21 cellular contexts compared by ENCODE assay signal in the genomic region with DNA sequence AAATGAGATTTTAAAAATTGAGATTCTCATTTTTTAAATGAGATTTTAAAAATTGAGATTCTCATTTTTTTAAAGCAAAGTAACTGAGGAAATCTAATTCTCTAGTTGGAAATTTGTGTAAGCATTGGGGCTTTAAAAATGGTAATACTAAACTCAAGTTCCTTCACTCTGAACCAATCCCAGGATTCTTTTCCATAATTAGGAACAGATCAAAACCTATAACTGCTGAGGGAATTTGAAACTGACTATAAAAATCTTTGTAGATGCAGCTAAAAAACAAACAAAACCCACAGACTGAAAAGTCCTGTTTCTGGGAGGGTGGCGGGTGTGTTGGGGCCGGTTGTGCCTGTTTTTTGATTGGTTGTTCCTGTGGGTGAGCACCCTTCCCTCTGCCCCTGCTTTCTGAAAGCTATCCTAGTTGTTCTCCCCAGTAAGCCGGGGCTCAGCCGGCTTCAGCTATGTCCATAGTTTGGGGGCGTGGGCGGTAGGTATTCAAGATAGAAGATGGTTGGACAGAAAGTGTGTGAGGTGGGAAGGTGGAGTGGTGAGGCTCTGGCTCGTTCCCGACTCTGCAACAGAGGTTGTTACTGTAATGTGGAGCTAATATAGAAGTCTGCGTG. TPM values are rescaled to one million over a fixed set of nuclear protein-coding genes. Genes with fewer than 3 reads are reported as not detected.
DNase-seq lines count a peak whose midpoint lies in the region; ATAC-seq and TF ChIP-seq lines count a peak whose summit lies in the region.
"Had no signal": no experiment of that assay in that cellular context is flagged by ENCODE, and none has a peak within 500 bp of the region (broad histone marks: within the 10 kb centered on the region; RNA-seq: fewer than 3 reads in every experiment).

No MANE protein-coding gene starts in this region.

- H3K4me3 ChIP-seq in AG09309 (ENCODE audit: control insufficient read depth, low read depth, low read length): peak overlapping the region; percentile 27
- H3K4me3 ChIP-seq in endodermal cell (ENCODE audit: low read length): no peak overlapping the region
- H3K4me3 ChIP-seq in lower lobe of right lung: peak overlapping the region; percentile 6
- H3K4me3 ChIP-seq in CD4-positive, alpha-beta memory T cell (ENCODE audit: low read length in 2 of 2): no peak overlapping the region
- H3K4me3 ChIP-seq: heart left ventricle had no signal

- no peaks in the 10 kb centered on the region for H3K36me3 ChIP-seq in endodermal cell (ENCODE audit: control insufficient read depth, insufficient read depth, low read length)
- H3K36me3 ChIP-seq in lower lobe of right lung: no peaks in the 10 kb centered on the region
- H3K36me3 ChIP-seq in CD4-positive, alpha-beta memory T cell (ENCODE audit: insufficient read depth, low read length): no peaks in the 10 kb centered on the region

- H3K27ac Mint-ChIP-seq in HFFc6: peak overlapping the region; percentile 77
- H3K27ac Mint-ChIP-seq in endodermal cell: peak overlapping the region; percentile 38
- no peak overlapping the region for H3K27ac Mint-ChIP-seq in CD4-positive, alpha-beta memory T cell
- H3K27ac Mint-ChIP-seq: activated CD4-positive, alpha-beta memory T cell treated with anti-CD3 and anti-CD28 coated beads, Interleukin-2, amount 10 ng/mL, durations not matched to agents 7 days and 5 days; activated T-cell treated with anti-CD3 and anti-CD28 coated beads, Interleukin-2, amount 50 U/mL, for 72 hours had no signal

- peak overlapping the region; percentile 82 for H3K4me3 Mint-ChIP-seq in HFFc6
- no peak overlapping the region for H3K4me3 Mint-ChIP-seq in endodermal cell
- H3K4me3 Mint-ChIP-seq in CD4-positive, alpha-beta memory T cell: no peak overlapping the region
- H3K4me3 Mint-ChIP-seq: activated CD4-positive, alpha-beta memory T cell treated with anti-CD3 and anti-CD28 coated beads, Interleukin-2, amount 10 ng/mL, durations not matched to agents 7 days and 5 days; activated T-cell treated with anti-CD3 and anti-CD28 coated beads, Interleukin-2, amount 50 U/mL, for 72 hours had no signal

- H3K9me3 ChIP-seq in endodermal cell (ENCODE audit: control insufficient read depth, low read length): no peaks in the 10 kb centered on the region
- no peaks in the 10 kb centered on the region for H3K9me3 ChIP-seq in lower lobe of right lung
- no peaks in the 10 kb centered on the region for H3K9me3 ChIP-seq in CD4-positive, alpha-beta memory T cell (ENCODE audit: control insufficient read depth in 1 of 2, low read length in 2 of 2)
- H3K9me3 ChIP-seq: heart left ventricle had no signal

- no peak overlapping the region for H3K9ac ChIP-seq in endodermal cell (ENCODE audit: extremely low read depth, low read length, poor library complexity, severe bottlenecking)

- H3K4me1 ChIP-seq in endodermal cell (ENCODE audit: control insufficient read depth, insufficient read depth, low read length) (no peaks in the 10 kb centered on the region), lower lobe of right lung (peaks cover 18% of the 10 kb centered on the region)
- H3K4me1 ChIP-seq in CD4-positive, alpha-beta memory T cell (ENCODE audit: insufficient read depth, low read length): no peaks in the 10 kb centered on the region

- H3K27me3 Mint-ChIP-seq in HFFc6 (ENCODE audit: insufficient read depth): peaks cover 2% of the 10 kb centered on the region; the same call in 1 of the 2 replicates
- no peaks in the 10 kb centered on the region for H3K27me3 Mint-ChIP-seq in endodermal cell (ENCODE audit: insufficient read depth)
- H3K27me3 Mint-ChIP-seq in CD4-positive, alpha-beta memory T cell: no peaks in the 10 kb centered on the region
- H3K27me3 Mint-ChIP-seq: activated CD4-positive, alpha-beta memory T cell treated with anti-CD3 and anti-CD28 coated beads, Interleukin-2, amount 10 ng/mL, durations not matched to agents 7 days and 5 days had no signal

- no peak overlapping the region for H3K27ac ChIP-seq in endodermal cell (ENCODE audit: low read depth, low read length)
- H3K27ac ChIP-seq in lower lobe of right lung: no peak overlapping the region
- H3K27ac ChIP-seq in CD4-positive, alpha-beta memory T cell (ENCODE audit: low read depth, low read length): no peak overlapping the region
- H3K27ac ChIP-seq: heart left ventricle, VCaP had no signal

- H3K4me1 Mint-ChIP-seq in HFFc6 (ENCODE audit: low read depth) (peaks cover 46% of the 10 kb centered on the region), endodermal cell (peaks cover 13% of the 10 kb centered on the region)
- H3K4me1 Mint-ChIP-seq in CD4-positive, alpha-beta memory T cell: no peaks in the 10 kb centered on the region
- H3K4me1 Mint-ChIP-seq: activated CD4-positive, alpha-beta memory T cell treated with anti-CD3 and anti-CD28 coated beads, Interleukin-2, amount 10 ng/mL, durations not matched to agents 7 days and 5 days had no signal

- H3K9me3 Mint-ChIP-seq in HFFc6 (no peaks in the 10 kb centered on the region), endodermal cell (no peaks in the 10 kb centered on the region)
- H3K9me3 Mint-ChIP-seq in CD4-positive, alpha-beta memory T cell: peaks cover 0 to 2% (median 0%) of the 10 kb centered on the region in 8 donors
- H3K9me3 Mint-ChIP-seq: activated CD4-positive, alpha-beta memory T cell treated with anti-CD3 and anti-CD28 coated beads, Interleukin-2, amount 10 ng/mL, durations not matched to agents 7 days and 5 days; activated T-cell treated with anti-CD3 and anti-CD28 coated beads, Interleukin-2, amount 50 U/mL, for 72 hours had no signal

- H3K36me3 Mint-ChIP-seq in HFFc6 (ENCODE audit: low read depth): peaks cover 9% of the 10 kb centered on the region
- H3K36me3 Mint-ChIP-seq in endodermal cell (ENCODE audit: low read depth): peaks cover 2% of the 10 kb centered on the region
- H3K36me3 Mint-ChIP-seq in CD4-positive, alpha-beta memory T cell: peaks cover 26 to 30% of the 10 kb centered on the region in 2 donors

- CTCF ChIA-PET in CD4-positive, alpha-beta memory T cell (lab: Charles Lee; ENCODE audit: partially characterized antibody): no interaction called here

- 89 to 92% methylated on average over 4 to 9 of the region's 9 CpGs for WGBS in endodermal cell (ENCODE audit: insufficient coverage in 1 of 2, insufficient read length in 1 of 2), 2 experiments

- ATAC-seq in lower lobe of right lung (peak in 1 of 2 donors; percentile 31), HG02970 (IDR thresholded peaks at IDR 0.05; ENCODE audit: low FRiP score, unreplicated experiment) (no peak), HG02798 (IDR thresholded peaks at IDR 0.05; ENCODE audit: poor library complexity, unreplicated experiment) (no peak)
- ATAC-seq: activated T-cell treated with anti-CD3 and anti-CD28 coated beads, Interleukin-2, amount 50 U/mL, for 72 hours; heart left ventricle had no signal

- intact Hi-C loops in lower lobe of right lung (cut with DNase I): no loop called here
- intact Hi-C loops in CD4-positive, alpha-beta memory T cell (cut with micrococcal nuclease): no loop called here

- DNase-seq in AG09309 (ENCODE audit: low read depth) (no peak), HFFc6 (peak; percentile 3), endodermal cell (no peak), lower lobe of right lung (no peak)
- no peak for DNase-seq in CD4-positive, alpha-beta memory T cell
- DNase-seq in activated CD8-positive, alpha-beta memory T cell treated with anti-CD3 and anti-CD28 coated beads, Interleukin-2, amount 50 U/mL, for 48 hours: no peak
- DNase-seq: activated CD4-positive, alpha-beta memory T cell treated with anti-CD3 and anti-CD28 coated beads, Interleukin-2, amount 10 ng/mL, durations not matched to agents 7 days and 5 days; activated T-cell treated with anti-CD3 and anti-CD28 coated beads, Interleukin-2, amount 50 U/mL, for 72 hours; central memory CD4-positive, alpha-beta T cell; DMS 273 treated with DMSO at 0.1 percent for 48 hours; heart left ventricle; midbrain; NCI-H1048; NCI-H748 treated with DMSO at 0.1 percent for 48 hours; substantia nigra; T-helper 1 cell had no signal

- no peaks in the 10 kb centered on the region for H3K27me3 ChIP-seq in endodermal cell (ENCODE audit: control insufficient read depth, insufficient read depth, low read length, poor library complexity, severe bottlenecking)
- H3K27me3 ChIP-seq in lower lobe of right lung (ENCODE audit: low read depth): no peaks in the 10 kb centered on the region
- H3K27me3 ChIP-seq in CD4-positive, alpha-beta memory T cell (ENCODE audit: insufficient read depth, low read length): no peaks in the 10 kb centered on the region
- H3K27me3 ChIP-seq: heart left ventricle had no signal

- POLR2A ChIA-PET in CD4-positive, alpha-beta memory T cell (lab: Charles Lee; ENCODE audit: partially characterized antibody): no interaction called here

- TF ChIP-seq CTCF in AG09309 (IDR thresholded peaks at IDR 0.05; ENCODE audit: control insufficient read depth, insufficient read depth, low read depth, low read length, missing control alignments) (no peak), HFFc6 (IDR thresholded peaks at IDR 0.05) (no peak), endodermal cell (conservative IDR thresholded peaks at IDR 0.05) (no peak), lower lobe of right lung (IDR thresholded peaks at IDR 0.05) (no peak)

RNA-seq across cellular contexts. Expression of a gene that starts 49.3 kb away (rescaled TPM):
- not detected for total RNA-seq in HFFc6 (2021; fragmentation: NEBNext Ultra II Directional; extraction: Animal tissue kit (Norgen Biotek cat#: 25700))
- total RNA-seq in endodermal cell (not detected), lower lobe of right lung (not detected)
- polyA plus RNA-seq in endodermal cell (2013, experiment 1 of 2): not detected
- polyA plus RNA-seq in endodermal cell (2013, experiment 2 of 2): not detected
- not detected for total RNA-seq in CD4-positive, alpha-beta memory T cell
- not detected for polyA plus RNA-seq in CD4-positive, alpha-beta memory T cell
- total RNA-seq: activated CD4-positive, alpha-beta memory T cell treated with anti-CD3 and anti-CD28 coated beads, Interleukin-2, amount 10 ng/mL, durations not matched to agents 7 days and 5 days; activated T-cell treated with anti-CD3 and anti-CD28 coated beads, Interleukin-2, amount 50 U/mL, for 72 hours; heart left ventricle; kidney epithelial cell; sciatic nerve had no signal
- polyA plus RNA-seq: heart left ventricle had no signal

Comparison
In these comparisons a context has a peak if more than half of its experiments do, and no peak if none do; other contexts are left out.
1. H3K4me3 ChIP-seq: peak in AG09309 (single experiment) and lower lobe of right lung (single experiment); none in endodermal cell (single experiment) and CD4-positive, alpha-beta memory T cell (0 of 2).
2. H3K27ac Mint-ChIP-seq: peak in HFFc6 (single experiment) and endodermal cell (single experiment); none in CD4-positive, alpha-beta memory T cell (0 of 7).